Comparison of ENCODE assay signal across 8 cellular contexts in genomic region chr11:46295996-46296519, GRCh38. TPM values are rescaled to one million over a fixed set of nuclear protein-coding genes. Genes with fewer than 3 reads are reported as not detected.
DNase-seq lines count a peak whose midpoint lies in the region; ATAC-seq and TF ChIP-seq lines count a peak whose summit lies in the region.

No MANE protein-coding gene starts in this region.

- peak overlapping the region; percentile 75 for H3K4me3 Mint-ChIP-seq in T-helper 1 cell treated with Interleukin-12 subunit alpha and Interleukin-12 subunit beta and Interleukin-4 antibody, amounts not matched to agents 30 μg/mL and 1 μg/mL, for 36 hours

- TF ChIP-seq CTCF in astrocyte of the spinal cord (IDR thresholded peaks at IDR 0.05; ENCODE audit: low read depth, low read length) = no peak
- no peak for TF ChIP-seq CTCF in kidney epithelial cell (IDR thresholded peaks at IDR 0.05; ENCODE audit: insufficient read depth, low read length, poor library complexity, severe bottlenecking)

- peaks cover 1 to 45% (median 42%) of the 10 kb centered on the region in 5 donors for H3K4me1 ChIP-seq in subcutaneous abdominal adipose tissue (ENCODE audit: control insufficient read depth in 5 of 5, insufficient read depth in 5 of 5, low read length in 5 of 5)

- in situ Hi-C loops in astrocyte of the spinal cord (cut with HindIII; ENCODE audit: low sequenced_read_pairs) = no loop called here

- no peaks in the 10 kb centered on the region for H3K27me3 ChIP-seq in kidney epithelial cell (ENCODE audit: control insufficient read depth, insufficient read depth, low read length)
- H3K27me3 ChIP-seq in subcutaneous abdominal adipose tissue (ENCODE audit: control insufficient read depth in 5 of 5, insufficient read depth in 4 of 5, low read length in 5 of 5) = peaks cover 3 to 10% (median 7%) of the 10 kb centered on the region in 5 donors

- H3K36me3 Mint-ChIP-seq in T-helper 1 cell treated with Interleukin-12 subunit alpha and Interleukin-12 subunit beta and Interleukin-4 antibody, amounts not matched to agents 30 μg/mL and 1 μg/mL, for 36 hours (ENCODE audit: low read depth) = no peaks in the 10 kb centered on the region

- H3K4me3 ChIP-seq in astrocyte of the spinal cord (ENCODE audit: low read depth, low read length) (peak overlapping the region; percentile 35), kidney epithelial cell (ENCODE audit: low read depth, low read length) (peak overlapping the region; percentile 46), subcutaneous abdominal adipose tissue (ENCODE audit: low read depth in 1 of 5, low read length in 5 of 5) (peak overlapping the region; percentile 70 to 81 (median 71))

- peaks cover 7% of the 10 kb centered on the region for H3K4me1 Mint-ChIP-seq in T-helper 1 cell treated with Interleukin-12 subunit alpha and Interleukin-12 subunit beta and Interleukin-4 antibody, amounts not matched to agents 30 μg/mL and 1 μg/mL, for 36 hours (ENCODE audit: low read depth)

- no peaks in the 10 kb centered on the region for H3K9me3 Mint-ChIP-seq in T-helper 1 cell treated with Interleukin-12 subunit alpha and Interleukin-12 subunit beta and Interleukin-4 antibody, amounts not matched to agents 30 μg/mL and 1 μg/mL, for 36 hours

- no peaks in the 10 kb centered on the region for H3K9me3 ChIP-seq in subcutaneous abdominal adipose tissue (ENCODE audit: control insufficient read depth in 5 of 5, low read length in 5 of 5)

- ATAC-seq in GM21529 (IDR thresholded peaks at IDR 0.05; ENCODE audit: unreplicated experiment) (no peak), HG02623 (IDR thresholded peaks at IDR 0.05; ENCODE audit: unreplicated experiment) (no peak)

- H3K27ac Mint-ChIP-seq in T-helper 1 cell treated with Interleukin-12 subunit alpha and Interleukin-12 subunit beta and Interleukin-4 antibody, amounts not matched to agents 30 μg/mL and 1 μg/mL, for 36 hours = no peak overlapping the region

- H3K36me3 ChIP-seq in kidney epithelial cell (ENCODE audit: control insufficient read depth, insufficient read depth, low read length) (no peaks in the 10 kb centered on the region), subcutaneous abdominal adipose tissue (ENCODE audit: control insufficient read depth in 5 of 5, insufficient read depth in 5 of 5, low read length in 5 of 5) (no peaks in the 10 kb centered on the region)

- H3K27me3 Mint-ChIP-seq in T-helper 1 cell treated with Interleukin-12 subunit alpha and Interleukin-12 subunit beta and Interleukin-4 antibody, amounts not matched to agents 30 μg/mL and 1 μg/mL, for 36 hours (ENCODE audit: low read depth) = peaks cover 35% of the 10 kb centered on the region

- no peak for DNase-seq in T-helper 1 cell
- no peak for DNase-seq in astrocyte of the spinal cord (ENCODE audit: low read depth, low spot score)
- DNase-seq in kidney epithelial cell (ENCODE audit: low read depth) = no peak
- no peak for DNase-seq in DMS153 treated with DMSO at 0.1 percent for 48 hours (lab: John Stamatoyannopoulos, UW; ENCODE audit: unreplicated experiment)

- peak overlapping the region in 4 of 5 donors; percentile 10 to 69 (median 47) for H3K9ac ChIP-seq in subcutaneous abdominal adipose tissue (ENCODE audit: low read length in 5 of 5)

- H3K27ac ChIP-seq in subcutaneous abdominal adipose tissue (ENCODE audit: low read depth, low read length) = no peak overlapping the region

RNA-seq across cellular contexts. Expression of gene CREB3L1, which starts 18.6 kb away (rescaled TPM):
- 3.2 and 4.5 TPM in 2 replicates for total RNA-seq in kidney epithelial cell

RNA-seq across cellular contexts. Expression of gene DGKZ, which starts 51.2 kb away (rescaled TPM):
- 69.6 and 95.7 TPM in 2 replicates for total RNA-seq in kidney epithelial cell
